Comparison of ENCODE assay signal across 1 cellular context in the genomic region with DNA sequence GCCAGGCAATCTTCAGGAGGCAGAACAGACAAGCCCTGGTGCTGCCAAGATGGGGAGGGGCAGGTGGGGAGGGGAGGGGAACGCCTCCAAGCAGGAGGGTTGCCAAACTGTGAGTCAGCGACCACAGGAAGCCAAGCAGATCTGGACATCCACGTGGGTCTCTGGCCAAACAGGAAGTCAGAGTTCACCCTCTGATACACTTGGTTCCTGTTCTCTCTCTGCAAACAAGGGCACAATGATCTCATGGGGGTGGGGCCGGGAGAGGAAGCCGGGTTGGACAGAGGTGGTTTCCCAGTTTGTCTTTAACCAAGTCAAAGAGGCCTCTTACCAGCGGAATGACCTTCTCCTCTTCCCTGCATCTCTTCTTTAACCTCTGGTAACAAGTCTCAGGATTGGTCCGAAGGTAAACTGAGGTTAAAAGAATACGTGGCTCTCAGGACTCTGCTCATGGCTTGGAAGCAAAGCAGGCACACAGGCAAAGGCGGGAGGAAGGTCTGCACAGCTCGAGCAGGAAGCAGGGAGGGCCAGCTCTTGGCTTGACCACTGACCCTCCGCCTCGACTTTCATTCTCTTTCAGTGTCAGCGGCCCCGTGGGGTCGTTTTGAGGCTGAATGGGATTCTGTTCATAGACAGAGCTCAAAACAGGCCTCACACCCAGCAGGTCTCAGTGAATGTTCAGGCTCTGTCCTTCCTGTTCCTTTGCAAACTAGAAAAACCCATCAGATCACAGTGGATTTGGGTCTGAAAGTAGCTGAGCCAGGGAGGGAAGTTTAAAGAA.
TF ChIP-seq lines count a peak whose summit lies in the region.

No MANE protein-coding gene starts in this region.

TF ChIP-seq in HepG2, 621 proteins besides CTCF, POLR2A, EP300 and RAD21 (continued from another document and continues in another):
- TF ChIP-seq GFI1 (CRISPR knock-in tag; IDR thresholded peaks at IDR 0.05; ENCODE audit: borderline replicate concordance) = no peak; the same call in 1 of the 2 replicates
- peak; percentile 85 for TF ChIP-seq REPIN1 (CRISPR knock-in tag; IDR thresholded peaks at IDR 0.05; ENCODE audit: borderline replicate concordance, low read depth)
- peak; percentile 75; the same call in 1 of the 2 replicates for TF ChIP-seq SMAD9 (CRISPR knock-in tag; IDR thresholded peaks at IDR 0.05)
- TF ChIP-seq, protein P1, sequence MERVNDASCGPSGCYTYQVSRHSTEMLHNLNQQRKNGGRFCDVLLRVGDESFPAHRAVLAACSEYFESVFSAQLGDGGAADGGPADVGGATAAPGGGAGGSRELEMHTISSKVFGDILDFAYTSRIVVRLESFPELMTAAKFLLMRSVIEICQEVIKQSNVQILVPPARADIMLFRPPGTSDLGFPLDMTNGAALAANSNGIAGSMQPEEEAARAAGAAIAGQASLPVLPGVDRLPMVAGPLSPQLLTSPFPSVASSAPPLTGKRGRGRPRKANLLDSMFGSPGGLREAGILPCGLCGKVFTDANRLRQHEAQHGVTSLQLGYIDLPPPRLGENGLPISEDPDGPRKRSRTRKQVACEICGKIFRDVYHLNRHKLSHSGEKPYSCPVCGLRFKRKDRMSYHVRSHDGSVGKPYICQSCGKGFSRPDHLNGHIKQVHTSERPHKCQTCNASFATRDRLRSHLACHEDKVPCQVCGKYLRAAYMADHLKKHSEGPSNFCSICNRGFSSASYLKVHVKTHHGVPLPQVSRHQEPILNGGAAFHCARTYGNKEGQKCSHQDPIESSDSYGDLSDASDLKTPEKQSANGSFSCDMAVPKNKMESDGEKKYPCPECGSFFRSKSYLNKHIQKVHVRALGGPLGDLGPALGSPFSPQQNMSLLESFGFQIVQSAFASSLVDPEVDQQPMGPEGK (CRISPR knock-in tag; IDR thresholded peaks at IDR 0.05) = peak; percentile 98
- TF ChIP-seq TP53 (CRISPR knock-in tag; conservative IDR thresholded peaks at IDR 0.05) = 0 out of 2 replicates have a peak, but pooled peaks have one; percentile 80
- TF ChIP-seq RFX1 (IDR thresholded peaks at IDR 0.05) = no peak
- TF ChIP-seq, protein P2, sequence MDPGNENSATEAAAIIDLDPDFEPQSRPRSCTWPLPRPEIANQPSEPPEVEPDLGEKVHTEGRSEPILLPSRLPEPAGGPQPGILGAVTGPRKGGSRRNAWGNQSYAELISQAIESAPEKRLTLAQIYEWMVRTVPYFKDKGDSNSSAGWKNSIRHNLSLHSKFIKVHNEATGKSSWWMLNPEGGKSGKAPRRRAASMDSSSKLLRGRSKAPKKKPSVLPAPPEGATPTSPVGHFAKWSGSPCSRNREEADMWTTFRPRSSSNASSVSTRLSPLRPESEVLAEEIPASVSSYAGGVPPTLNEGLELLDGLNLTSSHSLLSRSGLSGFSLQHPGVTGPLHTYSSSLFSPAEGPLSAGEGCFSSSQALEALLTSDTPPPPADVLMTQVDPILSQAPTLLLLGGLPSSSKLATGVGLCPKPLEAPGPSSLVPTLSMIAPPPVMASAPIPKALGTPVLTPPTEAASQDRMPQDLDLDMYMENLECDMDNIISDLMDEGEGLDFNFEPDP (CRISPR knock-in tag; conservative IDR thresholded peaks at IDR 0.05) = no peak
- TF ChIP-seq PLRG1 (conservative IDR thresholded peaks at IDR 0.05) = no peak
- TF ChIP-seq ZFP90 (CRISPR knock-in tag; IDR thresholded peaks at IDR 0.05; ENCODE audit: borderline replicate concordance) = peak; percentile 93
- TF ChIP-seq, protein P3, sequence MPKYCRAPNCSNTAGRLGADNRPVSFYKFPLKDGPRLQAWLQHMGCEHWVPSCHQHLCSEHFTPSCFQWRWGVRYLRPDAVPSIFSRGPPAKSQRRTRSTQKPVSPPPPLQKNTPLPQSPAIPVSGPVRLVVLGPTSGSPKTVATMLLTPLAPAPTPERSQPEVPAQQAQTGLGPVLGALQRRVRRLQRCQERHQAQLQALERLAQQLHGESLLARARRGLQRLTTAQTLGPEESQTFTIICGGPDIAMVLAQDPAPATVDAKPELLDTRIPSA (CRISPR knock-in tag; IDR thresholded peaks at IDR 0.05; ENCODE audit: borderline replicate concordance) = no peak
- no peak for TF ChIP-seq SETDB1 (CRISPR knock-in tag; IDR thresholded peaks at IDR 0.05; ENCODE audit: borderline replicate concordance)
- peak; percentile 93 for TF ChIP-seq PITX1 (CRISPR knock-in tag; IDR thresholded peaks at IDR 0.05)
- TF ChIP-seq NFE2 (CRISPR knock-in tag; IDR thresholded peaks at IDR 0.05) = no peak
- TF ChIP-seq CEBPG (CRISPR knock-in tag; IDR thresholded peaks at IDR 0.05) = peak; percentile 87
- peak; percentile 56; the same call in 1 of the 2 replicates for TF ChIP-seq ZNF350 (CRISPR knock-in tag; IDR thresholded peaks at IDR 0.05; ENCODE audit: borderline replicate concordance, low read depth)
- no peak for TF ChIP-seq ZNF337 (CRISPR knock-in tag; IDR thresholded peaks at IDR 0.05; ENCODE audit: borderline replicate concordance, low read depth)
- TF ChIP-seq, protein P4, sequence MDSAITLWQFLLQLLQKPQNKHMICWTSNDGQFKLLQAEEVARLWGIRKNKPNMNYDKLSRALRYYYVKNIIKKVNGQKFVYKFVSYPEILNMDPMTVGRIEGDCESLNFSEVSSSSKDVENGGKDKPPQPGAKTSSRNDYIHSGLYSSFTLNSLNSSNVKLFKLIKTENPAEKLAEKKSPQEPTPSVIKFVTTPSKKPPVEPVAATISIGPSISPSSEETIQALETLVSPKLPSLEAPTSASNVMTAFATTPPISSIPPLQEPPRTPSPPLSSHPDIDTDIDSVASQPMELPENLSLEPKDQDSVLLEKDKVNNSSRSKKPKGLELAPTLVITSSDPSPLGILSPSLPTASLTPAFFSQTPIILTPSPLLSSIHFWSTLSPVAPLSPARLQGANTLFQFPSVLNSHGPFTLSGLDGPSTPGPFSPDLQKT (CRISPR knock-in tag; IDR thresholded peaks at IDR 0.05; ENCODE audit: borderline replicate concordance) = no peak
- peak; percentile 74 for TF ChIP-seq RBFOX2 (IDR thresholded peaks at IDR 0.05; ENCODE audit: low read depth, low read length)
- TF ChIP-seq ZBTB7B (CRISPR knock-in tag; IDR thresholded peaks at IDR 0.05) = peak; percentile 67; the same call in 1 of the 2 replicates
- TF ChIP-seq SMYD3 (CRISPR knock-in tag; IDR thresholded peaks at IDR 0.05) = 0 out of 2 replicates have a peak, but pooled peaks have one; percentile 44
- TF ChIP-seq ZC3H13 (CRISPR knock-in tag; IDR thresholded peaks at IDR 0.05) = no peak; the same call in 1 of the 2 replicates
- peak; percentile 80; the same call in 1 of the 2 replicates for TF ChIP-seq KLF12 (CRISPR knock-in tag; IDR thresholded peaks at IDR 0.05; ENCODE audit: borderline replicate concordance)
- peak; percentile 99 for TF ChIP-seq JUN (CRISPR knock-in tag; IDR thresholded peaks at IDR 0.05)
- TF ChIP-seq POLR2AphosphoS5 (IDR thresholded peaks at IDR 0.05; ENCODE audit: low read depth, low read length) = peak; percentile 97
- TF ChIP-seq ZNF20 (CRISPR knock-in tag; IDR thresholded peaks at IDR 0.05) = no peak
- 0 out of 2 replicates have a peak, but pooled peaks have one; percentile 9 for TF ChIP-seq KDM3A (CRISPR knock-in tag; IDR thresholded peaks at IDR 0.05; ENCODE audit: low read depth)
- TF ChIP-seq ARHGAP35 (CRISPR knock-in tag; IDR thresholded peaks at IDR 0.05; ENCODE audit: borderline replicate concordance) = peak; percentile 8; the same call in 1 of the 2 replicates
- TF ChIP-seq MAZ (IDR thresholded peaks at IDR 0.05; ENCODE audit: borderline replicate concordance, low read depth, low read length) = peak; percentile 95
- TF ChIP-seq MAZ (CRISPR knock-in tag; IDR thresholded peaks at IDR 0.05; ENCODE audit: low read depth) = peak; percentile 91
- no peak for TF ChIP-seq ZNF24 (IDR thresholded peaks at IDR 0.05)
- TF ChIP-seq, protein P5, sequence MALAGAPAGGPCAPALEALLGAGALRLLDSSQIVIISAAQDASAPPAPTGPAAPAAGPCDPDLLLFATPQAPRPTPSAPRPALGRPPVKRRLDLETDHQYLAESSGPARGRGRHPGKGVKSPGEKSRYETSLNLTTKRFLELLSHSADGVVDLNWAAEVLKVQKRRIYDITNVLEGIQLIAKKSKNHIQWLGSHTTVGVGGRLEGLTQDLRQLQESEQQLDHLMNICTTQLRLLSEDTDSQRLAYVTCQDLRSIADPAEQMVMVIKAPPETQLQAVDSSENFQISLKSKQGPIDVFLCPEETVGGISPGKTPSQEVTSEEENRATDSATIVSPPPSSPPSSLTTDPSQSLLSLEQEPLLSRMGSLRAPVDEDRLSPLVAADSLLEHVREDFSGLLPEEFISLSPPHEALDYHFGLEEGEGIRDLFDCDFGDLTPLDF (CRISPR knock-in tag; IDR thresholded peaks at IDR 0.05) = peak; percentile 62; the same call in 1 of the 2 replicates
- TF ChIP-seq, protein P6, sequence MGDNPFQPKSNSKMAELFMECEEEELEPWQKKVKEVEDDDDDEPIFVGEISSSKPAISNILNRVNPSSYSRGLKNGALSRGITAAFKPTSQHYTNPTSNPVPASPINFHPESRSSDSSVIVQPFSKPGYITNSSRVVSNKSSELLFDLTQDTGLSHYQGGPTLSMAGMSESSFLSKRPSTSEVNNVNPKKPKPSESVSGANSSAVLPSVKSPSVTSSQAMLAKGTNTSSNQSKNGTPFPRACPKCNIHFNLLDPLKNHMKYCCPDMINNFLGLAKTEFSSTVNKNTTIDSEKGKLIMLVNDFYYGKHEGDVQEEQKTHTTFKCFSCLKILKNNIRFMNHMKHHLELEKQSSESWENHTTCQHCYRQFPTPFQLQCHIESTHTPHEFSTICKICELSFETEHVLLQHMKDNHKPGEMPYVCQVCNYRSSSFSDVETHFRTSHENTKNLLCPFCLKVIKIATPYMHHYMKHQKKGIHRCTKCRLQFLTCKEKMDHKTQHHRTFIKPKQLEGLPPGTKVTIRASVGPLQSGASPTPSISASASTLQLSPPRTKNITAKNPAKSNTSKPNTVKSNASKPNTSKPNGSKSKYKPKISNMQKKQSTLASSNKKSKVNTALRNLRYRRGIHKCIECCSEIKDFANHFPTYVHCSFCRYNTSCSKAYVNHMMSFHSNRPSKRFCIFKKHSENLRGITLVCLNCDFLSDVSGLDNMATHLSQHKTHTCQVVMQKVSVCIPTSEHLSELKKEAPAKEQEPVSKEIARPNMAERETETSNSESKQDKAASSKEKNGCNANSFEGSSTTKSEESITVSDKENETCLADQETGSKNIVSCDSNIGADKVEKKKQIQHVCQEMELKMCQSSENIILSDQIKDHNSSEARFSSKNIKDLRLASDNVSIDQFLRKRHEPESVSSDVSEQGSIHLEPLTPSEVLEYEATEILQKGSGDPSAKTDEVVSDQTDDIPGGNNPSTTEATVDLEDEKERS (CRISPR knock-in tag; IDR thresholded peaks at IDR 0.05) = no peak; the same call in 1 of the 2 replicates
- TF ChIP-seq PHF21A (CRISPR knock-in tag; IDR thresholded peaks at IDR 0.05) = peak; percentile 91
- TF ChIP-seq, protein P7, sequence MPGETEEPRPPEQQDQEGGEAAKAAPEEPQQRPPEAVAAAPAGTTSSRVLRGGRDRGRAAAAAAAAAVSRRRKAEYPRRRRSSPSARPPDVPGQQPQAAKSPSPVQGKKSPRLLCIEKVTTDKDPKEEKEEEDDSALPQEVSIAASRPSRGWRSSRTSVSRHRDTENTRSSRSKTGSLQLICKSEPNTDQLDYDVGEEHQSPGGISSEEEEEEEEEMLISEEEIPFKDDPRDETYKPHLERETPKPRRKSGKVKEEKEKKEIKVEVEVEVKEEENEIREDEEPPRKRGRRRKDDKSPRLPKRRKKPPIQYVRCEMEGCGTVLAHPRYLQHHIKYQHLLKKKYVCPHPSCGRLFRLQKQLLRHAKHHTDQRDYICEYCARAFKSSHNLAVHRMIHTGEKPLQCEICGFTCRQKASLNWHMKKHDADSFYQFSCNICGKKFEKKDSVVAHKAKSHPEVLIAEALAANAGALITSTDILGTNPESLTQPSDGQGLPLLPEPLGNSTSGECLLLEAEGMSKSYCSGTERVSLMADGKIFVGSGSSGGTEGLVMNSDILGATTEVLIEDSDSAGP (CRISPR knock-in tag; IDR thresholded peaks at IDR 0.05; ENCODE audit: borderline replicate concordance) = peak; percentile 67
- TF ChIP-seq, protein P8, sequence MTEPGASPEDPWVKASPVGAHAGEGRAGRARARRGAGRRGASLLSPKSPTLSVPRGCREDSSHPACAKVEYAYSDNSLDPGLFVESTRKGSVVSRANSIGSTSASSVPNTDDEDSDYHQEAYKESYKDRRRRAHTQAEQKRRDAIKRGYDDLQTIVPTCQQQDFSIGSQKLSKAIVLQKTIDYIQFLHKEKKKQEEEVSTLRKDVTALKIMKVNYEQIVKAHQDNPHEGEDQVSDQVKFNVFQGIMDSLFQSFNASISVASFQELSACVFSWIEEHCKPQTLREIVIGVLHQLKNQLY (CRISPR knock-in tag; IDR thresholded peaks at IDR 0.05) = peak; percentile 97
- TF ChIP-seq HMG20A (CRISPR knock-in tag; IDR thresholded peaks at IDR 0.05; ENCODE audit: borderline replicate concordance) = peak; percentile 86
- no peak for TF ChIP-seq ZC3H4 (CRISPR knock-in tag; IDR thresholded peaks at IDR 0.05; ENCODE audit: borderline replicate concordance)
- peak; percentile 8; the same call in 1 of the 2 replicates for TF ChIP-seq ZNF790 (CRISPR knock-in tag; IDR thresholded peaks at IDR 0.05; ENCODE audit: borderline replicate concordance)
- TF ChIP-seq MIER3 (CRISPR knock-in tag; IDR thresholded peaks at IDR 0.05; ENCODE audit: borderline replicate concordance) = peak; percentile 98
- no peak for TF ChIP-seq TCF12 (IDR thresholded peaks at IDR 0.05)
- TF ChIP-seq TCF12 (CRISPR knock-in tag; IDR thresholded peaks at IDR 0.05) = peak; percentile 83; the same call in 1 of the 2 replicates
- no peak for TF ChIP-seq ZNF224 (CRISPR knock-in tag; IDR thresholded peaks at IDR 0.05)
